8 cellular contexts compared by ENCODE assay signal in the genomic region with DNA sequence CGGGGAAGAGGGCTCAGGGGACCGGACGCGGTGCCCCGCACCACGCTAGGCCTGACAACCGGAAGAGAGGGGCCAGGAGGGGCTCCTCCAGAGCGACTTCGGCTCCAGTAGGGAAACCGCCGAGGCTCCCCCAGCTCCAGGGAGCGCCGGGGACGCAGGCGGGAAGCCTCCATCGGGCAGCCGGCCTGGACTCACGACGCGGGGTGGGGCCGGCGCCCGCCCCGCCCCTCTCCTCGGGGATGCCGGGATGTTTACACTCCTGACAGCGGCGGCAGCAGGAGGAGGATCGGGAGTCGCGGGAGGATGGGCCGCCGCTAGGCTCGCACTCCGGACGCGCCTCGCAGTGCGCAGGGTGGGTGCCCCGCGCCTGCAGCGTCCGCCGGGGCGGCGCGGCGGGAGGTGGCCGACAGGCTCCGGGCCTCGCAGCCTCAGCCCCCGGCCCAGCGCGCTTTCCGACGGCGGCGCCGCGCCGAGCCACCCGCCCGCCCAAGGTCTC. TPM values are rescaled to one million over a fixed set of nuclear protein-coding genes. Genes with fewer than 3 reads are reported as not detected.
DNase-seq lines count a peak whose midpoint lies in the region; ATAC-seq, FAIRE-seq and TF ChIP-seq lines count a peak whose summit lies in the region.

A gene (plus strand): TSS at position 254 of the 496 bp plus-strand sequence. CDS start 75,583 bp downstream, outside the sequence.

- intact Hi-C loops in kidney (cut with DNase I), result no loop called here

- no peaks in the 10 kb centered on the region for H3K9me3 ChIP-seq in kidney (ENCODE audit: control insufficient read depth in 1 of 2, low read length in 2 of 2)

- peak within 1 kb of the TSS; percentile 70 to 75 for H3K9ac ChIP-seq in kidney (ENCODE audit: low read length in 2 of 2)

- H3K4me3 ChIP-seq in choroid plexus epithelial cell (ENCODE audit: low read depth, low read length) (peak within 1 kb of the TSS; percentile 82), kidney (ENCODE audit: low read length in 2 of 2) (peak within 1 kb of the TSS; percentile 78 to 84)

- H3K36me3 ChIP-seq in kidney (ENCODE audit: control insufficient read depth in 1 of 2, insufficient read depth in 2 of 2, low read length in 2 of 2), result no peaks in the 10 kb centered on the region

- no peak for FAIRE-seq in kidney (lab: Jason Lieb, UNC)

- DNase-seq in AG20443 (ENCODE audit: low spot score), result peak; percentile 92
- DNase-seq in NCI-H345 (lab: John Stamatoyannopoulos, UW), result peak; percentile 83
- peak; percentile 18 to 46 (median 34) for DNase-seq in activated CD4-positive, CD25-positive, alpha-beta regulatory T cell (lab: John Stamatoyannopoulos, UW)
- DNase-seq in choroid plexus epithelial cell (ENCODE audit: low read depth), result peak; percentile 86
- peak; percentile 95 for DNase-seq in kidney
- peak; percentile 61 for DNase-seq in stimulated activated CD4-positive, alpha-beta T cell treated with anti-CD3 and anti-CD28 coated beads, Interleukin-12 subunit alpha, Interleukin-12 subunit beta, amount 100 ng/mL, for 4 hours

- peak within 1 kb of the TSS; percentile 94 to 99 for H3K27ac ChIP-seq in kidney (ENCODE audit: low read depth in 2 of 2, low read length in 2 of 2)

- H3K4me1 ChIP-seq in kidney (ENCODE audit: control insufficient read depth in 1 of 2, insufficient read depth in 1 of 2, low read depth in 1 of 2, low read length in 2 of 2), result peaks cover 9 to 10% of the 10 kb centered on the region in 2 donors

- TF ChIP-seq CTCF in choroid plexus epithelial cell (conservative IDR thresholded peaks at IDR 0.05; ENCODE audit: low read depth, low read length) (no peak), kidney (IDR thresholded peaks at IDR 0.05; ENCODE audit: borderline replicate concordance, extremely low read depth, insufficient read depth) (no peak)

- ATAC-seq in GM19023 (IDR thresholded peaks at IDR 0.05; ENCODE audit: unreplicated experiment), result peak; percentile 53
- ATAC-seq in HG03175 (IDR thresholded peaks at IDR 0.05; ENCODE audit: unreplicated experiment), result peak; percentile 37

RNA-seq across cellular contexts. Expression of the gene that starts here (rescaled TPM):
- 65.5 TPM for total RNA-seq in kidney
- polyA plus RNA-seq in kidney (ENCODE audit: insufficient read depth, low read depth, low replicate concordance), result 17.3 TPM

Comparison
In these comparisons a context has a peak if more than half of its experiments do, and no peak if none do; other contexts are left out.
1. Peak in every context shown above with its lines: DNase-seq, ATAC-seq, H3K4me3 ChIP-seq and H3K27ac ChIP-seq.
2. DNase-seq: peak in every context shown above with its lines; median percentile 95 in kidney; 92 in AG20443; 86 in choroid plexus epithelial cell; 83 in NCI-H345; 61 in stimulated activated CD4-positive, alpha-beta T cell treated with anti-CD3 and anti-CD28 coated beads, Interleukin-12 subunit alpha, Interleukin-12 subunit beta, amount 100 ng/mL, for 4 hours; 34 in activated CD4-positive, CD25-positive, alpha-beta regulatory T cell.